ENCODE assay signal across 19 cellular contexts in the genomic region with DNA sequence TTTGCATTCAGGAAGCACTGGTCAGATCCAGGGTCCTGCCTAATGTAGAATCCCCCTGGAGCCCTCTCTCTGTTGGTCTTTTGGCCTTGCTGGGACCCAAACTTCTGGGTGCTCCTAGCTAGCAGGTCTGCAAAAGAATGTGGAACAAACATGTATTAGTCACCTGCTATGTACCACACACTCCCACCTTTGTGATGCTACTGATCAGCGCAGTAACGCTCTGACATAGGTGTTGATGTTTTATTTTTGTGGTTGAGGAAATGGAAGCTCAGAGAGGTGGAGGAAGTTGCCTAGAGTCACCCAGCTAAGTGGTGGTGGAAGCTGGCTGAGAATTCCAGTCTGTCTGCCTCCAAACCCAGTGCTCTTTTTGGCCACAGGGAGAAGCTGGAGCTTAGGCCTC. TPM values are rescaled to one million over a fixed set of nuclear protein-coding genes. Genes with fewer than 3 reads are reported as not detected.
A peak's percentile ranks its signal among the peaks of the same experiment; 100 is the strongest.
DNase-seq lines count a peak whose midpoint lies in the region; ATAC-seq, FAIRE-seq and TF ChIP-seq lines count a peak whose summit lies in the region.
"Had no signal": no experiment of that assay in that cellular context is flagged by ENCODE, and none has a peak within 500 bp of the region (broad histone marks: within the 10 kb centered on the region; RNA-seq: fewer than 3 reads in every experiment).

No MANE protein-coding gene starts in this region.

- peaks cover 2 to 49% (median 3%) of the 10 kb centered on the region in 3 donors for H3K36me3 ChIP-seq in pancreas

- no peak for TF ChIP-seq CTCF in pancreas (IDR thresholded peaks at IDR 0.05)

- POLR2A ChIA-PET in activated naive CD8-positive, alpha-beta T cell treated with anti-CD3 and anti-CD28 coated beads, Interleukin-2, amount 10 ng/mL, durations not matched to agents 7 days and 5 days (lab: Charles Lee) = no interaction called here

- intact Hi-C loops in pancreas (cut with DNase I) = loop anchor here in 1 of 3 donors (10.0 kb wide), 1 partner anchor 360 kb away; no protein-coding TSS in a partner anchor

- H3K27ac Mint-ChIP-seq in T-helper 1 cell treated with Interleukin-12 subunit alpha and Interleukin-12 subunit beta and Interleukin-4 antibody, amounts not matched to agents 30 μg/mL and 1 μg/mL, for 36 hours = peak overlapping the region; percentile 74
- no peak overlapping the region for H3K27ac Mint-ChIP-seq in activated T-cell treated with anti-CD3 and anti-CD28 coated beads, Interleukin-2, amount 50 U/mL, for 72 hours
- peak overlapping the region; percentile 58 for H3K27ac Mint-ChIP-seq in activated naive CD8-positive, alpha-beta T cell treated with anti-CD3 and anti-CD28 coated beads, Interleukin-2, amount 10 ng/mL, durations not matched to agents 7 days and 5 days
- peak overlapping the region; percentile 55 for H3K27ac Mint-ChIP-seq in stimulated activated memory B cell treated with anti-CD40 and anti-IgM and Interleukin-4, amounts not matched to agents 10 μg/mL and 1 μg/mL and 100 μg/mL, for 72 hours
- H3K27ac Mint-ChIP-seq: B cell had no signal

- H3K4me3 Mint-ChIP-seq in T-helper 1 cell treated with Interleukin-12 subunit alpha and Interleukin-12 subunit beta and Interleukin-4 antibody, amounts not matched to agents 30 μg/mL and 1 μg/mL, for 36 hours = no peak overlapping the region
- H3K4me3 Mint-ChIP-seq in activated T-cell treated with anti-CD3 and anti-CD28 coated beads, Interleukin-2, amount 50 U/mL, for 72 hours = no peak overlapping the region
- no peak overlapping the region for H3K4me3 Mint-ChIP-seq in activated naive CD8-positive, alpha-beta T cell treated with anti-CD3 and anti-CD28 coated beads, Interleukin-2, amount 10 ng/mL, durations not matched to agents 7 days and 5 days
- no peak overlapping the region for H3K4me3 Mint-ChIP-seq in stimulated activated memory B cell treated with anti-CD40 and anti-IgM and Interleukin-4, amounts not matched to agents 10 μg/mL and 1 μg/mL and 100 μg/mL, for 72 hours
- H3K4me3 Mint-ChIP-seq: B cell; CD4-positive, CD25-positive, alpha-beta regulatory T cell had no signal

- FAIRE-seq in pancreas (lab: Jason Lieb, UNC) = no peak
- FAIRE-seq: D721Med had no signal

- H3K9me3 Mint-ChIP-seq in T-helper 1 cell treated with Interleukin-12 subunit alpha and Interleukin-12 subunit beta and Interleukin-4 antibody, amounts not matched to agents 30 μg/mL and 1 μg/mL, for 36 hours = no peaks in the 10 kb centered on the region
- no peaks in the 10 kb centered on the region for H3K9me3 Mint-ChIP-seq in activated T-cell treated with anti-CD3 and anti-CD28 coated beads, Interleukin-2, amount 50 U/mL, for 72 hours
- no peaks in the 10 kb centered on the region for H3K9me3 Mint-ChIP-seq in activated naive CD8-positive, alpha-beta T cell treated with anti-CD3 and anti-CD28 coated beads, Interleukin-2, amount 10 ng/mL, durations not matched to agents 7 days and 5 days
- H3K9me3 Mint-ChIP-seq in stimulated activated memory B cell treated with anti-CD40 and anti-IgM and Interleukin-4, amounts not matched to agents 10 μg/mL and 1 μg/mL and 100 μg/mL, for 72 hours = no peaks in the 10 kb centered on the region
- H3K9me3 Mint-ChIP-seq: CD4-positive, CD25-positive, alpha-beta regulatory T cell had no signal

- WGBS in pancreas, 2 donors = 94 to 97% methylated on average over 2 of the region's 2 CpGs

- peaks cover 36% of the 10 kb centered on the region for H3K36me3 Mint-ChIP-seq in T-helper 1 cell treated with Interleukin-12 subunit alpha and Interleukin-12 subunit beta and Interleukin-4 antibody, amounts not matched to agents 30 μg/mL and 1 μg/mL, for 36 hours (ENCODE audit: low read depth)
- peaks cover 2 to 14% of the 10 kb centered on the region in 2 donors for H3K36me3 Mint-ChIP-seq in activated T-cell treated with anti-CD3 and anti-CD28 coated beads, Interleukin-2, amount 50 U/mL, for 72 hours (ENCODE audit: insufficient read depth in 2 of 2)
- H3K36me3 Mint-ChIP-seq in activated naive CD8-positive, alpha-beta T cell treated with anti-CD3 and anti-CD28 coated beads, Interleukin-2, amount 10 ng/mL, durations not matched to agents 7 days and 5 days = peaks cover 8% of the 10 kb centered on the region
- peaks cover 45% of the 10 kb centered on the region for H3K36me3 Mint-ChIP-seq in stimulated activated memory B cell treated with anti-CD40 and anti-IgM and Interleukin-4, amounts not matched to agents 10 μg/mL and 1 μg/mL and 100 μg/mL, for 72 hours

- H3K27me3 Mint-ChIP-seq in T-helper 1 cell treated with Interleukin-12 subunit alpha and Interleukin-12 subunit beta and Interleukin-4 antibody, amounts not matched to agents 30 μg/mL and 1 μg/mL, for 36 hours (ENCODE audit: low read depth) = no peaks in the 10 kb centered on the region
- H3K27me3 Mint-ChIP-seq in activated T-cell treated with anti-CD3 and anti-CD28 coated beads, Interleukin-2, amount 50 U/mL, for 72 hours (ENCODE audit: low read depth) = no peaks in the 10 kb centered on the region
- H3K27me3 Mint-ChIP-seq in activated naive CD8-positive, alpha-beta T cell treated with anti-CD3 and anti-CD28 coated beads, Interleukin-2, amount 10 ng/mL, durations not matched to agents 7 days and 5 days = no peaks in the 10 kb centered on the region
- H3K27me3 Mint-ChIP-seq in stimulated activated memory B cell treated with anti-CD40 and anti-IgM and Interleukin-4, amounts not matched to agents 10 μg/mL and 1 μg/mL and 100 μg/mL, for 72 hours = no peaks in the 10 kb centered on the region
- H3K27me3 Mint-ChIP-seq: B cell had no signal

- no peaks in the 10 kb centered on the region for H3K4me1 ChIP-seq in pancreas

- H3K27me3 ChIP-seq in pancreas = no peaks in the 10 kb centered on the region

- H3K4me1 Mint-ChIP-seq in T-helper 1 cell treated with Interleukin-12 subunit alpha and Interleukin-12 subunit beta and Interleukin-4 antibody, amounts not matched to agents 30 μg/mL and 1 μg/mL, for 36 hours (ENCODE audit: low read depth) = peaks cover 32% of the 10 kb centered on the region
- peaks cover 31% of the 10 kb centered on the region for H3K4me1 Mint-ChIP-seq in activated T-cell treated with anti-CD3 and anti-CD28 coated beads, Interleukin-2, amount 50 U/mL, for 72 hours (ENCODE audit: low read depth)
- peaks cover 8% of the 10 kb centered on the region for H3K4me1 Mint-ChIP-seq in activated naive CD8-positive, alpha-beta T cell treated with anti-CD3 and anti-CD28 coated beads, Interleukin-2, amount 10 ng/mL, durations not matched to agents 7 days and 5 days
- peaks cover 6% of the 10 kb centered on the region for H3K4me1 Mint-ChIP-seq in stimulated activated memory B cell treated with anti-CD40 and anti-IgM and Interleukin-4, amounts not matched to agents 10 μg/mL and 1 μg/mL and 100 μg/mL, for 72 hours
- H3K4me1 Mint-ChIP-seq: B cell had no signal

- ATAC-seq in activated T-cell treated with anti-CD3 and anti-CD28 coated beads, Interleukin-2, amount 50 U/mL, for 72 hours (replicated peaks in 1 of 2) = peak; percentile 55 to 58
- ATAC-seq in activated naive CD8-positive, alpha-beta T cell treated with anti-CD3 and anti-CD28 coated beads, Interleukin-2, amount 10 ng/mL, durations not matched to agents 7 days and 5 days (ENCODE audit: low read depth) = peak; percentile 40
- no peak for ATAC-seq in stimulated activated memory B cell treated with anti-CD40 and anti-IgM and Interleukin-4, amounts not matched to agents 10 μg/mL and 1 μg/mL and 100 μg/mL, for 72 hours
- ATAC-seq in pancreas = no peak
- no peak for ATAC-seq in HG03139 (IDR thresholded peaks at IDR 0.05; ENCODE audit: unreplicated experiment)

- H3K27ac ChIP-seq in pancreas = no peak overlapping the region
- H3K27ac ChIP-seq: 22Rv1 had no signal

- no peak for DNase-seq in T-helper 1 cell
- DNase-seq in activated T-cell treated with anti-CD3 and anti-CD28 coated beads, Interleukin-2, amount 50 U/mL, for 72 hours = no peak
- DNase-seq in activated T-cell treated with anti-CD3 and anti-CD28 coated beads for 4 hours = no peak
- DNase-seq in activated naive CD8-positive, alpha-beta T cell treated with anti-CD3 and anti-CD28 coated beads, Interleukin-2, amount 10 ng/mL, durations not matched to agents 7 days and 5 days = no peak
- no peak for DNase-seq in pancreas
- DNase-seq: CD4-positive, CD25-positive, alpha-beta regulatory T cell; DMS79; H7; Karpas-422; MM.1S; NCI-H1092 treated with DMSO at 0.1 percent for 48 hours; NCI-H2081 treated with DMSO at 0.1 percent for 48 hours; NCI-H510A treated with DMSO at 0.1 percent for 48 hours had no signal

- no peak overlapping the region for H3K4me3 ChIP-seq in pancreas

- no peaks in the 10 kb centered on the region for H3K9me3 ChIP-seq in pancreas

RNA-seq across cellular contexts. Expression of a gene that starts 35.8 kb away (rescaled TPM):
- total RNA-seq in activated T-cell treated with anti-CD3 and anti-CD28 coated beads, Interleukin-2, amount 50 U/mL, for 72 hours = 10 to 100 TPM; 44.8 to 46.3 TPM
- 100 to 1,000 TPM; 159 to 175 TPM for total RNA-seq in activated naive CD8-positive, alpha-beta T cell treated with anti-CD3 and anti-CD28 coated beads, Interleukin-2, amount 10 ng/mL, durations not matched to agents 7 days and 5 days
- total RNA-seq in pancreas = 10 to 100 TPM in 4 of 6 donors, 1 to 10 TPM in 2; 5.2 to 77.3 (median 13.5) TPM
- 10 to 100 TPM; 20.9 to 29.8 TPM for polyA plus RNA-seq in pancreas

Comparison
In these comparisons a context has a peak if more than half of its experiments do, and no peak if none do; other contexts are left out.
1. ATAC-seq: peak in activated T-cell treated with anti-CD3 and anti-CD28 coated beads, Interleukin-2, amount 50 U/mL, for 72 hours (2 of 2) and activated naive CD8-positive, alpha-beta T cell treated with anti-CD3 and anti-CD28 coated beads, Interleukin-2, amount 10 ng/mL, durations not matched to agents 7 days and 5 days (single experiment); none in stimulated activated memory B cell treated with anti-CD40 and anti-IgM and Interleukin-4, amounts not matched to agents 10 μg/mL and 1 μg/mL and 100 μg/mL, for 72 hours (single experiment), pancreas (0 of 4) and HG03139 (single experiment).